In the genomic region with DNA sequence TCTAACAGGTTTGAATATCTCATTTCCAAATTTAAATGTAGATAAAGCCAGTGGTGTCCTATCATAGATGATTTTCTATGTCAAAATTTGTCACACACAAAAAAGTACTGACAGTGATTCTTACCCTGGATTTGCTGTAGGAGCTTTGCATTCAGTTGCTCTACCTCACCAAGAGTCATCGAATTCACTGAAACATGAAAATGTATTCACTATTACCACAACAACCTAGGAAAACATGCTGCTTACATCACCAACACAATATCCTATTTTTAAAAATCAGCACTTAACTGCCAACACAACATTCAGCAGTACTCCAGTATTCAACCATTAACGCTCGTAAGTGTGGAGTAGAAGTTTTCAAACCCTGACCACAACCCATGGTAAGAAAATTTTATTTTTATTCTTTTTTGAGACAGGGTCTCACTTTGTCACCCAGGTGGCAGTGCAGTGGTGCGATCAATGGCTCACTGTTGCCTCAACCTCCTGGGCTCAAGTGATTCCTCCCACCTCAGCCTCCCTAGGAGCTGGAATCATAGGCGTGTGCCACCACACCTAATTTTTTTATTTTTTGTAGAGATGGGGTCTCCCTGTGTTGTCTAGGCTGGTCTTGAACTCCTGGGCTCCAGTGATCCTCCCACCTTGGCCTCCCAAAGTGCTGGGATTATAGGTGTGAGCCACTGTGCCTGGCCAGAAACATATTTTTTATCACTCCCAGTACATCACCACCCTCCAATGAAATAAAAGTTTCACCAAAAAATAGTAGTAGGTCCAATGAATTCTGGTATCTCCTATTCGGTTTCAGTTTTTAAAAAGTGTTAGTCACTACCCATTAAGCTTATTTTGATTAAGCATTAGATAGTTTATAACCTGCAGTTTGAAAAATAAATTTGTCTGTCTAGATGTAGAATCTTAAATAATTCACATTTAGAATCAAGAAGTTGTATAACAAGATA, we compare ENCODE assay signal across 12 cellular contexts. TPM values are rescaled to one million over a fixed set of nuclear protein-coding genes. Genes with fewer than 3 reads are reported as not detected.
DNase-seq lines count a peak whose midpoint lies in the region; ATAC-seq and TF ChIP-seq lines count a peak whose summit lies in the region.
"Had no signal": no experiment of that assay in that cellular context is flagged by ENCODE, and none has a peak within 500 bp of the region (broad histone marks: within the 10 kb centered on the region; RNA-seq: fewer than 3 reads in every experiment).

No MANE protein-coding gene starts in this region.

- no peak overlapping the region for H3K9ac ChIP-seq in neural progenitor cell

- DNase-seq in left ventricle myocardium inferior (no peak), left ventricle myocardium superior (no peak), lung (ENCODE audit: low spot score) (no peak), cerebellar cortex (ENCODE audit: low spot score) (no peak), neural progenitor cell (ENCODE audit: low spot score) (no peak)
- no peak for DNase-seq in activated CD8-positive, alpha-beta T cell treated with anti-CD3 and anti-CD28 coated beads, Interleukin-2, amount 10 ng/mL, durations not matched to agents 7 days and 5 days
- DNase-seq: HFFc6; mesenchymal stem cell; NK-92 treated with Interleukin-12 subunit alpha and Interleukin-12 subunit beta, amount 100 ng/mL, for 24 hours had no signal

- peak overlapping the region; percentile 89 for H3K27ac Mint-ChIP-seq in activated CD8-positive, alpha-beta T cell treated with anti-CD3 and anti-CD28 coated beads, Interleukin-2, amount 10 ng/mL, durations not matched to agents 7 days and 5 days
- H3K27ac Mint-ChIP-seq in neural progenitor cell, result no peak overlapping the region
- H3K27ac Mint-ChIP-seq: HFFc6 had no signal

- H3K4me1 ChIP-seq in left ventricle myocardium inferior (peaks cover 43% of the 10 kb centered on the region), lung (ENCODE audit: control insufficient read depth in 2 of 2, insufficient read depth in 2 of 2, low read length in 2 of 2) (peaks cover 0 to 2% of the 10 kb centered on the region in 2 donors), neural progenitor cell (peaks cover 4% of the 10 kb centered on the region)

- no peak overlapping the region for H3K4me2 ChIP-seq in neural progenitor cell
- H3K4me2 ChIP-seq: smooth muscle cell had no signal

- CTCF ChIA-PET in activated CD8-positive, alpha-beta T cell treated with anti-CD3 and anti-CD28 coated beads, Interleukin-2, amount 10 ng/mL, durations not matched to agents 7 days and 5 days (lab: Charles Lee), result interaction anchor here (0.8 to 3.6 kb wide), 8 partner anchors 9 to 108 kb away, joined by 3 to 20 read pairs (median 5); a partner anchor contains a TSS

- no peaks in the 10 kb centered on the region for H3F3A ChIP-seq in neural progenitor cell (ENCODE audit: low read depth)

- H3K27me3 ChIP-seq in left ventricle myocardium inferior (ENCODE audit: low read depth), result no peaks in the 10 kb centered on the region
- H3K27me3 ChIP-seq in lung (ENCODE audit: control insufficient read depth, insufficient read depth), result no peaks in the 10 kb centered on the region
- no peaks in the 10 kb centered on the region for H3K27me3 ChIP-seq in neural progenitor cell

- H3K27ac ChIP-seq in left ventricle myocardium inferior (replicated peaks) (peak overlapping the region; percentile 64), lung (ENCODE audit: low read depth in 1 of 2, low read length in 1 of 2) (peak overlapping the region; percentile 9 to 22), neural progenitor cell (no peak overlapping the region)

- peaks cover 41% of the 10 kb centered on the region for H3K79me2 ChIP-seq in neural progenitor cell (ENCODE audit: low read depth)

- H3K4me1 Mint-ChIP-seq in activated CD8-positive, alpha-beta T cell treated with anti-CD3 and anti-CD28 coated beads, Interleukin-2, amount 10 ng/mL, durations not matched to agents 7 days and 5 days (ENCODE audit: low read depth), result peaks cover 67% of the 10 kb centered on the region
- H3K4me1 Mint-ChIP-seq in neural progenitor cell, result no peaks in the 10 kb centered on the region

- no peak for ATAC-seq in left ventricle myocardium superior
- peak; percentile 29 for ATAC-seq in activated CD8-positive, alpha-beta T cell treated with anti-CD3 and anti-CD28 coated beads, Interleukin-2, amount 10 ng/mL, durations not matched to agents 7 days and 5 days
- no peak for ATAC-seq in lung (ENCODE audit: insufficient read depth, low FRiP score)
- ATAC-seq in GM21447 (IDR thresholded peaks at IDR 0.05; ENCODE audit: unreplicated experiment), result no peak
- no peak for ATAC-seq in GM18498 (IDR thresholded peaks at IDR 0.05; ENCODE audit: unreplicated experiment)

- POLR2A ChIA-PET in activated CD8-positive, alpha-beta T cell treated with anti-CD3 and anti-CD28 coated beads, Interleukin-2, amount 10 ng/mL, durations not matched to agents 7 days and 5 days (lab: Charles Lee), result interaction anchor here (0.6 to 6.4 kb wide), 8 partner anchors 10 to 24 kb away, joined by 3 to 36 read pairs (median 4); a partner anchor contains a TSS

- H3K36me3 Mint-ChIP-seq in activated CD8-positive, alpha-beta T cell treated with anti-CD3 and anti-CD28 coated beads, Interleukin-2, amount 10 ng/mL, durations not matched to agents 7 days and 5 days (ENCODE audit: low read depth), result peaks cover 61% of the 10 kb centered on the region
- peaks cover 26% of the 10 kb centered on the region for H3K36me3 Mint-ChIP-seq in neural progenitor cell

- intact Hi-C loops in left ventricle myocardium inferior (cut with micrococcal nuclease), result no loop called here
- intact Hi-C loops in left ventricle myocardium superior (cut with micrococcal nuclease), result no loop called here

- no peaks in the 10 kb centered on the region for H4K20me1 ChIP-seq in neural progenitor cell (ENCODE audit: low read depth)

- no peaks in the 10 kb centered on the region for H3K9me3 ChIP-seq in left ventricle myocardium inferior (replicated peaks)
- no peaks in the 10 kb centered on the region for H3K9me3 ChIP-seq in lung (ENCODE audit: control insufficient read depth in 2 of 2, insufficient read depth in 1 of 2, low read length in 1 of 2)
- H3K9me3 ChIP-seq in neural progenitor cell (ENCODE audit: low read depth), result no peaks in the 10 kb centered on the region

- no peak overlapping the region for H2AFZ ChIP-seq in neural progenitor cell (replicated peaks)

- no peaks in the 10 kb centered on the region for H3K9me3 Mint-ChIP-seq in activated CD8-positive, alpha-beta T cell treated with anti-CD3 and anti-CD28 coated beads, Interleukin-2, amount 10 ng/mL, durations not matched to agents 7 days and 5 days (ENCODE audit: insufficient read depth)
- no peaks in the 10 kb centered on the region for H3K9me3 Mint-ChIP-seq in neural progenitor cell
- H3K9me3 Mint-ChIP-seq: HFFc6 had no signal

- no peaks in the 10 kb centered on the region for H3K27me3 Mint-ChIP-seq in activated CD8-positive, alpha-beta T cell treated with anti-CD3 and anti-CD28 coated beads, Interleukin-2, amount 10 ng/mL, durations not matched to agents 7 days and 5 days (ENCODE audit: low read depth)
- no peaks in the 10 kb centered on the region for H3K27me3 Mint-ChIP-seq in neural progenitor cell (ENCODE audit: insufficient read depth, low read depth)

- H3K36me3 ChIP-seq in left ventricle myocardium inferior (peaks cover 41% of the 10 kb centered on the region), lung (ENCODE audit: control insufficient read depth in 2 of 2, insufficient read depth in 2 of 2, low read length in 2 of 2) (peaks cover 2% of the 10 kb centered on the region in 2 donors), neural progenitor cell (peaks cover 19% of the 10 kb centered on the region)

- H3K4me3 Mint-ChIP-seq in activated CD8-positive, alpha-beta T cell treated with anti-CD3 and anti-CD28 coated beads, Interleukin-2, amount 10 ng/mL, durations not matched to agents 7 days and 5 days, result peak overlapping the region; percentile 73
- H3K4me3 Mint-ChIP-seq in neural progenitor cell, result no peak overlapping the region
- H3K4me3 Mint-ChIP-seq: HFFc6 had no signal

- H3K4me3 ChIP-seq in left ventricle myocardium inferior (no peak overlapping the region), lung (no peak overlapping the region), neural progenitor cell (no peak overlapping the region)
- H3K4me3 ChIP-seq: smooth muscle cell had no signal

- 76 to 81% methylated on average over 6 of the region's 6 CpGs for WGBS in lung, 2 donors

- no peak for TF ChIP-seq CTCF in left ventricle myocardium inferior (IDR thresholded peaks at IDR 0.05; ENCODE audit: borderline replicate concordance)
- TF ChIP-seq CTCF in lung (IDR thresholded peaks at IDR 0.05; ENCODE audit: control extremely low read depth, extremely low read depth), result no peak
- TF ChIP-seq CTCF in neural progenitor cell (IDR thresholded peaks at IDR 0.05), result no peak

RNA-seq across cellular contexts. Expression of a gene that starts 23.8 kb away (rescaled TPM):
- 10.2 TPM for total RNA-seq in left ventricle myocardium inferior
- 6.7 TPM for total RNA-seq in left ventricle myocardium superior
- total RNA-seq in activated CD8-positive, alpha-beta T cell treated with anti-CD3 and anti-CD28 coated beads, Interleukin-2, amount 10 ng/mL, durations not matched to agents 7 days and 5 days, result 10 to 100 TPM; 51.8 to 57.9 TPM
- 10 to 100 TPM; 15.3 to 19.0 TPM for total RNA-seq in lung
- 1 to 10 TPM; 2.8 to 5.1 TPM for polyA plus RNA-seq in lung
- 34.3 and 59.9 TPM in 2 replicates for total RNA-seq in neural progenitor cell (ENCODE audit: low replicate concordance)
